8 cellular contexts compared by ENCODE assay signal in the genomic region with DNA sequence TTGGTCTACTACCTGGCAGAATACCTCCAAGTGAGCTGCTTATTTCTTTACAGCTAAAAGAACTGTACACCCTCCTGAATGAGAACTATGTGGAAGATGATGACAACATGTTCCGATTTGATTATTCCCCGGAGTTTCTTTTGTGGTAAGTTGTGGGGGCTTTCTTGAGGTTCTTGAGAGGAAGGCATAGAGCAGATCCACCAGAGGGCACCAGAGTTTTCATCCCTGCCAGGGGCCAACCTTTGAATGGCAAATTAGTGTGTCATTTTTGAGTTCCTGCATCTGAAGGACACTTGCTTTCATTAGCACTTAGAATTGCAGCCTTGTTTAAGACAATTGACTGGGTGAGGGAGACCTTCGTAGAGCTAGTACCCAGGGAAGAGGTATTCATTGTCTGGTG. TPM values are rescaled to one million over a fixed set of nuclear protein-coding genes. Genes with fewer than 3 reads are reported as not detected.
A peak's percentile ranks its signal among the peaks of the same experiment; 100 is the strongest.
DNase-seq lines count a peak whose midpoint lies in the region; ATAC-seq and TF ChIP-seq lines count a peak whose summit lies in the region.

No MANE protein-coding gene starts in this region.

- no peaks in the 10 kb centered on the region for H3K9me3 Mint-ChIP-seq in neural crest cell

- H3K36me3 Mint-ChIP-seq in neural crest cell (ENCODE audit: low read depth), result peaks cover 18% of the 10 kb centered on the region

- no peaks in the 10 kb centered on the region for H3K27me3 Mint-ChIP-seq in neural crest cell (ENCODE audit: low read depth)

- peak; percentile 55 for TF ChIP-seq CTCF in neural crest cell (conservative IDR thresholded peaks at IDR 0.05)

- H3K27ac Mint-ChIP-seq in neural crest cell (ENCODE audit: unreplicated experiment), result peak overlapping the region; percentile 82

- DNase-seq in EH (ENCODE audit: low read depth), result peak; percentile 62
- DNase-seq in NAMALWA (ENCODE audit: low spot score), result peak; percentile 63
- DNase-seq in cerebellar cortex (ENCODE audit: low spot score), result peak; percentile 44
- DNase-seq in neural crest cell (ENCODE audit: low read depth, low spot score), result no peak
- DNase-seq in DMS79 treated with DMSO at 0.1 percent for 48 hours (lab: John Stamatoyannopoulos, UW), result no peak
- no peak for DNase-seq in T-helper 2 cell
- no peak for DNase-seq in NCI-H2081 (lab: John Stamatoyannopoulos, UW)

- ATAC-seq in GM21526 (IDR thresholded peaks at IDR 0.05; ENCODE audit: low FRiP score, unreplicated experiment), result no peak

- no peaks in the 10 kb centered on the region for H3K4me1 Mint-ChIP-seq in neural crest cell

- no peak overlapping the region for H3K4me3 Mint-ChIP-seq in neural crest cell

RNA-seq across cellular contexts. Expression of gene NMT1, which starts 35.0 kb away (rescaled TPM):
- total RNA-seq in neural crest cell, result 116 and 118 TPM in 2 replicates

RNA-seq across cellular contexts. Expression of gene PLCD3, which starts 36.2 kb away (rescaled TPM):
- total RNA-seq in neural crest cell, result 34.2 and 36.5 TPM in 2 replicates

RNA-seq across cellular contexts. Expression of gene ACBD4, which starts 39.3 kb away (rescaled TPM):
- total RNA-seq in neural crest cell, result 5.4 and 5.5 TPM in 2 replicates

RNA-seq across cellular contexts. Expression of gene DCAKD, which starts 44.7 kb away (rescaled TPM):
- 89.6 and 91.8 TPM in 2 replicates for total RNA-seq in neural crest cell

RNA-seq across cellular contexts. Expression of gene HEXIM1, which starts 52.1 kb away (rescaled TPM):
- 28.9 and 29.5 TPM in 2 replicates for total RNA-seq in neural crest cell

Comparison
In these comparisons a context has a peak if more than half of its experiments do, and no peak if none do; other contexts are left out.
1. DNase-seq: peak in EH (single experiment), NAMALWA (single experiment) and cerebellar cortex (single experiment); none in neural crest cell (single experiment), DMS79 treated with DMSO at 0.1 percent for 48 hours (single experiment), T-helper 2 cell (0 of 5) and NCI-H2081 (0 of 2).